ENCODE assay signal across 12 cellular contexts in the genomic region with DNA sequence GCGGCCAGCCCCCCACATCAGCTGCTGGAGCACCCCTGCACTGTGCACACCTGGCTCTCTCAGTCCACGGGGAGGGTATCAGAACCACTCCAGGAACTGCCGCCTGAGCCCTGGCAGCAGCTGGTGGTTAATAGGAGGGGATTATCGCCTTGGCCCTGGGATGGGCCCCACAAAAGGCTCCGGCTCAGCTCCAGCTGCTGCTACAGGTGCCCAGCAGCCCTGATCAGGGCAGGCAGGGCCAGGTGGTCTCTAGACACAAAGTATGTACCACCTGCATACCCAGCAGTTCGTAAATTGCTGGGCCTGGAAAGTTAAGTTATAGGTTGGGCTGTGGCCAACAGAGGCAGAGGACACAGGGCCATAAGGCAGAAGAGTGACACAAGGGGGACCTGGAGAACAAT. TPM values are rescaled to one million over a fixed set of nuclear protein-coding genes. Genes with fewer than 3 reads are reported as not detected.
DNase-seq lines count a peak whose midpoint lies in the region; ATAC-seq and TF ChIP-seq lines count a peak whose summit lies in the region.
"Had no signal": no experiment of that assay in that cellular context is flagged by ENCODE, and none has a peak within 500 bp of the region (broad histone marks: within the 10 kb centered on the region; RNA-seq: fewer than 3 reads in every experiment).

No MANE protein-coding gene starts in this region.

- H3K4me3 ChIP-seq in heart right ventricle (no peak overlapping the region), stomach (no peak overlapping the region)

- no peak for TF ChIP-seq POLR2A in stomach (IDR thresholded peaks at IDR 0.05)

- WGBS in heart right ventricle, 2 donors = 60 to 66% methylated on average over 6 of the region's 6 CpGs
- WGBS in stomach, 5 donors = 40 to 58% (median 43%) methylated on average over 3 to 6 of the region's 6 CpGs

- CTCF ChIA-PET in activated CD4-positive, alpha-beta T cell treated with anti-CD3 and anti-CD28 coated beads for 36 hours (lab: Charles Lee) = interaction anchor here (0.8 to 1.2 kb wide), 2 partner anchors 8 to 36 kb away, joined by 3 to 4 read pairs; no protein-coding TSS in a partner anchor

- intact Hi-C loops in heart right ventricle (cut with DNase I) (no loop called here), stomach (cut with DNase I; ENCODE audit: low total_unique reads) (no loop called here)
- intact Hi-C loops in activated CD4-positive, alpha-beta T cell treated with anti-CD3 and anti-CD28 coated beads for 36 hours (cut with DNase I, micrococcal nuclease) = no loop called here

- ATAC-seq in heart right ventricle = peak in 2 of 8 donors; percentile 11
- ATAC-seq in activated CD4-positive, alpha-beta T cell treated with anti-CD3 and anti-CD28 coated beads for 36 hours = no peak

- H3K36me3 ChIP-seq in heart right ventricle (peaks cover 0 to 48% (median 0%) of the 10 kb centered on the region in 9 donors), stomach (peaks cover 9 to 18% (median 13%) of the 10 kb centered on the region in 4 donors)

- peak; percentile 22 for DNase-seq in NCI-H187 treated with DMSO at 0.1 percent for 48 hours (lab: John Stamatoyannopoulos, UW)
- DNase-seq in NCI-H187 (lab: John Stamatoyannopoulos, UW) = no peak
- peak; percentile 93 for DNase-seq in NCI-H82 (lab: John Stamatoyannopoulos, UW)
- DNase-seq in heart right ventricle = no peak
- no peak for DNase-seq in stomach
- no peak for DNase-seq in activated CD4-positive, alpha-beta T cell treated with anti-CD3 and anti-CD28 coated beads for 36 hours
- DNase-seq in NCI-H1930 (lab: John Stamatoyannopoulos, UW) = no peak
- no peak for DNase-seq in AG08396 (ENCODE audit: low spot score)
- DNase-seq: activated CD4-positive, alpha-beta T cell treated with anti-CD3 and anti-CD28 coated beads for 1 hour; activated naive CD8-positive, alpha-beta T cell treated with anti-CD3 and anti-CD28 coated beads for 36 hours; EL had no signal

- H3K27me3 ChIP-seq in heart right ventricle = no peaks in the 10 kb centered on the region
- no peaks in the 10 kb centered on the region for H3K27me3 ChIP-seq in stomach

- H3K9me3 ChIP-seq in heart right ventricle (no peaks in the 10 kb centered on the region), stomach (no peaks in the 10 kb centered on the region)

- no peaks in the 10 kb centered on the region for H3K36me3 Mint-ChIP-seq in activated CD4-positive, alpha-beta T cell treated with anti-CD3 and anti-CD28 coated beads for 36 hours (ENCODE audit: low read depth)
- H3K36me3 Mint-ChIP-seq: activated naive CD8-positive, alpha-beta T cell treated with anti-CD3 and anti-CD28 coated beads for 36 hours had no signal

- POLR2A ChIA-PET in activated CD4-positive, alpha-beta T cell treated with anti-CD3 and anti-CD28 coated beads for 36 hours (lab: Charles Lee) = no interaction called here

- H3K27ac ChIP-seq in heart right ventricle (peak overlapping the region in 9 of 10 donors; percentile 23 to 82 (median 58)), stomach (peak overlapping the region; percentile 52 to 74 (median 59))

- no peak for TF ChIP-seq EP300 in stomach (IDR thresholded peaks at IDR 0.05)

- H3K4me1 ChIP-seq in heart right ventricle = peaks cover 20 to 98% (median 88%) of the 10 kb centered on the region in 9 donors
- H3K4me1 ChIP-seq in stomach = peaks cover 81 to 100% (median 90%) of the 10 kb centered on the region in 4 donors

- no peaks in the 10 kb centered on the region for H3K9me3 Mint-ChIP-seq in activated CD4-positive, alpha-beta T cell treated with anti-CD3 and anti-CD28 coated beads for 36 hours (ENCODE audit: low read depth)
- H3K9me3 Mint-ChIP-seq: activated naive CD8-positive, alpha-beta T cell treated with anti-CD3 and anti-CD28 coated beads for 36 hours; stimulated activated naive CD8-positive, alpha-beta T cell treated with anti-CD3 and anti-CD28 coated beads, Interleukin-15, Interleukin-2, amounts not matched to agents 100 ng/mL and 50 ng/mL, for 24 hours had no signal

- H3K4me3 Mint-ChIP-seq in activated CD4-positive, alpha-beta T cell treated with anti-CD3 and anti-CD28 coated beads for 36 hours = no peak overlapping the region
- H3K4me3 Mint-ChIP-seq: activated naive CD8-positive, alpha-beta T cell treated with anti-CD3 and anti-CD28 coated beads for 36 hours; stimulated activated naive CD8-positive, alpha-beta T cell treated with anti-CD3 and anti-CD28 coated beads, Interleukin-15, Interleukin-2, amounts not matched to agents 100 ng/mL and 50 ng/mL, for 24 hours had no signal

- TF ChIP-seq CTCF in heart right ventricle (IDR thresholded peaks at IDR 0.05) (no peak), stomach (IDR thresholded peaks at IDR 0.05) (no peak)

- H3K4me1 Mint-ChIP-seq in activated CD4-positive, alpha-beta T cell treated with anti-CD3 and anti-CD28 coated beads for 36 hours = peaks cover 7% of the 10 kb centered on the region

- no peaks in the 10 kb centered on the region for H3K27me3 Mint-ChIP-seq in activated CD4-positive, alpha-beta T cell treated with anti-CD3 and anti-CD28 coated beads for 36 hours
- H3K27me3 Mint-ChIP-seq: activated naive CD8-positive, alpha-beta T cell treated with anti-CD3 and anti-CD28 coated beads for 36 hours; stimulated activated naive CD8-positive, alpha-beta T cell treated with anti-CD3 and anti-CD28 coated beads, Interleukin-15, Interleukin-2, amounts not matched to agents 100 ng/mL and 50 ng/mL, for 24 hours had no signal

- no peak overlapping the region for H3K27ac Mint-ChIP-seq in activated CD4-positive, alpha-beta T cell treated with anti-CD3 and anti-CD28 coated beads for 36 hours
- H3K27ac Mint-ChIP-seq: activated naive CD8-positive, alpha-beta T cell treated with anti-CD3 and anti-CD28 coated beads for 36 hours; stimulated activated naive CD8-positive, alpha-beta T cell treated with anti-CD3 and anti-CD28 coated beads, Interleukin-15, Interleukin-2, amounts not matched to agents 100 ng/mL and 50 ng/mL, for 24 hours had no signal

RNA-seq across cellular contexts. Expression of gene RRBP1, which starts 35.1 kb away (rescaled TPM):
- 10 to 100 TPM; 23.5 to 71.3 (median 29.0) TPM for total RNA-seq in heart right ventricle
- polyA plus RNA-seq in heart right ventricle = 10 to 100 TPM; 29.3 to 41.9 TPM
- 100 to 1,000 TPM; 125 to 456 (median 251) TPM for total RNA-seq in stomach
- polyA plus RNA-seq in stomach = 10 to 100 TPM; 34.4 to 79.6 (median 74.6) TPM
- 10 to 100 TPM; 21.1 to 24.9 TPM for total RNA-seq in activated CD4-positive, alpha-beta T cell treated with anti-CD3 and anti-CD28 coated beads for 36 hours

RNA-seq across cellular contexts. Expression of gene BANF2, which starts 52.9 kb away (rescaled TPM):
- total RNA-seq in heart right ventricle (not detected), stomach (not detected)
- polyA plus RNA-seq in heart right ventricle (not detected), stomach (not detected)
- total RNA-seq in activated CD4-positive, alpha-beta T cell treated with anti-CD3 and anti-CD28 coated beads for 36 hours = not detected
- total RNA-seq: activated naive CD8-positive, alpha-beta T cell treated with anti-CD3 and anti-CD28 coated beads for 36 hours had no signal

Comparison
In these comparisons a context has a peak if more than half of its experiments do, and no peak if none do; other contexts are left out.
1. DNase-seq: peak in NCI-H187 treated with DMSO at 0.1 percent for 48 hours (single experiment) and NCI-H82 (single experiment); none in NCI-H187 (0 of 2), heart right ventricle (0 of 2), stomach (single experiment), activated CD4-positive, alpha-beta T cell treated with anti-CD3 and anti-CD28 coated beads for 36 hours (single experiment), NCI-H1930 (0 of 2) and AG08396 (single experiment).